Comparison of ENCODE assay signal across 1 cellular context in the genomic region with DNA sequence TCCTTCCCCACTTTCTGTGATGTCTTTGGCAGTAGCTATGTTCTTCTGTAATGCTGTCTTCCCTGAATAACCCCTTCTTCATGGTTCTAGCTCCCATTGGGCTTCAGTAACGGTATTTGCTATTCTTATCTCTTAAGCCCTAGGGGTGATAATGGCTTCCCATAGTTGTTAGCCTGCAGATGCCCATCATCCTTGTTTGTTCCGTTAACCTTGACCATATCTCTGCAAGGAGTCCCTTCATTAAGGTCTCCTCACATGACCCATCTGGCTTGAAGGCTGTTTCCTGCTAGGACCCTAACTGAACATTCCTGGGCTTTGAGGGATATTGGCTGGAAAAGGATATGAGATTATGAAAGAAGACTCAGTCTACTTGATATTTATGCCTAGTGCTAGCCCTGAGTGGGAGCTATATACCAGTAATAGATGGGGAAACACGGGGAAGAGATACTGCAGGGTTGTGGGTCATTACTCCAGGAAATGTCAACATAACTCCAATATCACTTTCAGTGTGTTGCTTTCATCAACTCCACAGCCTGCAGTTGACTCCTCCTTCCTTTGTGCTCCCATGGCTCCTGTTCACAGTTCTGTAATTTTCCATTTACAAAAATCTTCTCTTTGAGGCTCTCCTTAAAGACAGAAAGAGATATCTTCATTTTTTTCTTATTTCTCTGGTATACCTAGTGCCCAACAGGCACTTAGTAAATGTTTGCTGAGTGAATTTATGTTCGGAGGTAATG.
TF ChIP-seq lines count a peak whose summit lies in the region.

No MANE protein-coding gene starts in this region.

TF ChIP-seq in K562, 482 proteins besides CTCF, POLR2A, EP300 and RAD21 (continues in another document):
- no peak for TF ChIP-seq NFATC3 (IDR thresholded peaks at IDR 0.05)
- TF ChIP-seq TEAD4 (IDR thresholded peaks at IDR 0.05; ENCODE audit: low read length), result no peak
- no peak for TF ChIP-seq TEAD4 (CRISPR knock-in tag; IDR thresholded peaks at IDR 0.05; ENCODE audit: borderline replicate concordance)
- peak; percentile 28; the same call in 1 of the 2 replicates for TF ChIP-seq CXXC5 (CRISPR knock-in tag; IDR thresholded peaks at IDR 0.05)
- no peak for TF ChIP-seq RFX7 (CRISPR knock-in tag; IDR thresholded peaks at IDR 0.05)
- 0 out of 2 replicates have a peak, but pooled peaks have one; percentile 25 for TF ChIP-seq SMAD4 (CRISPR knock-in tag; conservative IDR thresholded peaks at IDR 0.05)
- peak; percentile 38 for TF ChIP-seq ZNF146 (CRISPR knock-in tag; IDR thresholded peaks at IDR 0.05; ENCODE audit: unreplicated experiment)
- 0 out of 2 replicates have a peak, but pooled peaks have one; percentile 27 for TF ChIP-seq TCF3 (CRISPR knock-in tag; IDR thresholded peaks at IDR 0.05)
- TF ChIP-seq MBD2 (IDR thresholded peaks at IDR 0.05; ENCODE audit: borderline replicate concordance, low read depth), result no peak
- 0 out of 2 replicates have a peak, but pooled peaks have one; percentile 47 for TF ChIP-seq MECOM (CRISPR knock-in tag; IDR thresholded peaks at IDR 0.05)
- TF ChIP-seq ARID1B (IDR thresholded peaks at IDR 0.05), result peak; percentile 58
- no peak for TF ChIP-seq HNRNPK (IDR thresholded peaks at IDR 0.05; ENCODE audit: low read depth, low read length, poor library complexity, severe bottlenecking)
- no peak for TF ChIP-seq ZNF134 (CRISPR knock-in tag; conservative IDR thresholded peaks at IDR 0.05)
- peak; percentile 58 for TF ChIP-seq ZNF239 (CRISPR knock-in tag; IDR thresholded peaks at IDR 0.05)
- no peak for TF ChIP-seq FOXM1 (IDR thresholded peaks at IDR 0.05; ENCODE audit: low read depth)
- TF ChIP-seq FOXM1 (CRISPR knock-in tag; IDR thresholded peaks at IDR 0.05; ENCODE audit: low read depth), result no peak
- no peak for TF ChIP-seq EWSR1 (IDR thresholded peaks at IDR 0.05; ENCODE audit: borderline replicate concordance, low read depth, partially characterized antibody)
- TF ChIP-seq CTBP1 (IDR thresholded peaks at IDR 0.05; ENCODE audit: borderline replicate concordance), result peak; percentile 92
- no peak for TF ChIP-seq ZNF23 (CRISPR knock-in tag; IDR thresholded peaks at IDR 0.05)
- TF ChIP-seq, protein P1, sequence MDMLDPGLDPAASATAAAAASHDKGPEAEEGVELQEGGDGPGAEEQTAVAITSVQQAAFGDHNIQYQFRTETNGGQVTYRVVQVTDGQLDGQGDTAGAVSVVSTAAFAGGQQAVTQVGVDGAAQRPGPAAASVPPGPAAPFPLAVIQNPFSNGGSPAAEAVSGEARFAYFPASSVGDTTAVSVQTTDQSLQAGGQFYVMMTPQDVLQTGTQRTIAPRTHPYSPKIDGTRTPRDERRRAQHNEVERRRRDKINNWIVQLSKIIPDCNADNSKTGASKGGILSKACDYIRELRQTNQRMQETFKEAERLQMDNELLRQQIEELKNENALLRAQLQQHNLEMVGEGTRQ (CRISPR knock-in tag; IDR thresholded peaks at IDR 0.05), result 0 out of 2 replicates have a peak, but pooled peaks have one; percentile 47
- no peak for TF ChIP-seq NFXL1 (CRISPR knock-in tag; IDR thresholded peaks at IDR 0.05)
- TF ChIP-seq HLTF (IDR thresholded peaks at IDR 0.05), result 0 out of 2 replicates have a peak, but pooled peaks have one; percentile 3
- TF ChIP-seq, protein P2, sequence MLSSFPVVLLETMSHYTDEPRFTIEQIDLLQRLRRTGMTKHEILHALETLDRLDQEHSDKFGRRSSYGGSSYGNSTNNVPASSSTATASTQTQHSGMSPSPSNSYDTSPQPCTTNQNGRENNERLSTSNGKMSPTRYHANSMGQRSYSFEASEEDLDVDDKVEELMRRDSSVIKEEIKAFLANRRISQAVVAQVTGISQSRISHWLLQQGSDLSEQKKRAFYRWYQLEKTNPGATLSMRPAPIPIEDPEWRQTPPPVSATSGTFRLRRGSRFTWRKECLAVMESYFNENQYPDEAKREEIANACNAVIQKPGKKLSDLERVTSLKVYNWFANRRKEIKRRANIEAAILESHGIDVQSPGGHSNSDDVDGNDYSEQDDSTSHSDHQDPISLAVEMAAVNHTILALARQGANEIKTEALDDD (IDR thresholded peaks at IDR 0.05), result peak; percentile 37; the same call in 1 of the 2 replicates
- peak; percentile 37; the same call in 1 of the 2 replicates for TF ChIP-seq ZNF76 (CRISPR knock-in tag; IDR thresholded peaks at IDR 0.05; ENCODE audit: borderline replicate concordance)
- no peak for TF ChIP-seq SIN3B (IDR thresholded peaks at IDR 0.05; ENCODE audit: low read depth)
- TF ChIP-seq ZEB2 (IDR thresholded peaks at IDR 0.05), result peak; percentile 66; the same call in 1 of the 2 replicates
- peak; percentile 11; the same call in 1 of the 2 replicates for TF ChIP-seq PHB (CRISPR knock-in tag; IDR thresholded peaks at IDR 0.05)
- 0 out of 2 replicates have a peak, but pooled peaks have one; percentile 5 for TF ChIP-seq FOSL1 (tag; conservative IDR thresholded peaks at IDR 0.05)
- peak; percentile 95 for TF ChIP-seq ESRRA (IDR thresholded peaks at IDR 0.05; ENCODE audit: borderline replicate concordance, low read depth)
- TF ChIP-seq HOXB6 (CRISPR knock-in tag; IDR thresholded peaks at IDR 0.05; ENCODE audit: borderline replicate concordance), result no peak
- TF ChIP-seq ZBTB8A (IDR thresholded peaks at IDR 0.05; ENCODE audit: partially characterized antibody), result no peak
- no peak for TF ChIP-seq ATF1 (CRISPR knock-in tag; IDR thresholded peaks at IDR 0.05)
- TF ChIP-seq ATF1 (tag; IDR thresholded peaks at IDR 0.05), result 0 out of 2 replicates have a peak, but pooled peaks have one; percentile 15
- TF ChIP-seq SMARCA4 (IDR thresholded peaks at IDR 0.05), result peak; percentile 69
- TF ChIP-seq MTA3 (IDR thresholded peaks at IDR 0.05; ENCODE audit: borderline replicate concordance), result peak; percentile 54; the same call in 1 of the 2 replicates
- TF ChIP-seq SOX6 (IDR thresholded peaks at IDR 0.05), result peak; percentile 71
- no peak for TF ChIP-seq ELF4 (CRISPR knock-in tag; IDR thresholded peaks at IDR 0.05)
- peak in 1 of 2 experiments; percentile 61; a peak in 2 of 4 replicates for TF ChIP-seq FOXA3 (CRISPR knock-in tag; conservative IDR thresholded peaks at IDR 0.05 in 1 of 2, IDR thresholded peaks at IDR 0.05 in 1 of 2)
- TF ChIP-seq, protein P3, sequence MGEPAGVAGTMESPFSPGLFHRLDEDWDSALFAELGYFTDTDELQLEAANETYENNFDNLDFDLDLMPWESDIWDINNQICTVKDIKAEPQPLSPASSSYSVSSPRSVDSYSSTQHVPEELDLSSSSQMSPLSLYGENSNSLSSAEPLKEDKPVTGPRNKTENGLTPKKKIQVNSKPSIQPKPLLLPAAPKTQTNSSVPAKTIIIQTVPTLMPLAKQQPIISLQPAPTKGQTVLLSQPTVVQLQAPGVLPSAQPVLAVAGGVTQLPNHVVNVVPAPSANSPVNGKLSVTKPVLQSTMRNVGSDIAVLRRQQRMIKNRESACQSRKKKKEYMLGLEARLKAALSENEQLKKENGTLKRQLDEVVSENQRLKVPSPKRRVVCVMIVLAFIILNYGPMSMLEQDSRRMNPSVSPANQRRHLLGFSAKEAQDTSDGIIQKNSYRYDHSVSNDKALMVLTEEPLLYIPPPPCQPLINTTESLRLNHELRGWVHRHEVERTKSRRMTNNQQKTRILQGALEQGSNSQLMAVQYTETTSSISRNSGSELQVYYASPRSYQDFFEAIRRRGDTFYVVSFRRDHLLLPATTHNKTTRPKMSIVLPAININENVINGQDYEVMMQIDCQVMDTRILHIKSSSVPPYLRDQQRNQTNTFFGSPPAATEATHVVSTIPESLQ (CRISPR knock-in tag; IDR thresholded peaks at IDR 0.05), result 0 out of 2 replicates have a peak, but pooled peaks have one; percentile 51
- TF ChIP-seq TEAD1 (CRISPR knock-in tag; IDR thresholded peaks at IDR 0.05), result 0 out of 4 replicates have a peak, but pooled peaks of 1 of the 2 experiments have one; percentile 35
- peak; percentile 31; the same call in 1 of the 2 replicates for TF ChIP-seq ZNF584 (CRISPR knock-in tag; IDR thresholded peaks at IDR 0.05; ENCODE audit: low read depth)
- peak; percentile 64 for TF ChIP-seq L3MBTL2 (IDR thresholded peaks at IDR 0.05)
- no peak for TF ChIP-seq XRCC4 (IDR thresholded peaks at IDR 0.05; ENCODE audit: extremely low read depth, insufficient read depth, insufficient read length)
- TF ChIP-seq, protein P4, sequence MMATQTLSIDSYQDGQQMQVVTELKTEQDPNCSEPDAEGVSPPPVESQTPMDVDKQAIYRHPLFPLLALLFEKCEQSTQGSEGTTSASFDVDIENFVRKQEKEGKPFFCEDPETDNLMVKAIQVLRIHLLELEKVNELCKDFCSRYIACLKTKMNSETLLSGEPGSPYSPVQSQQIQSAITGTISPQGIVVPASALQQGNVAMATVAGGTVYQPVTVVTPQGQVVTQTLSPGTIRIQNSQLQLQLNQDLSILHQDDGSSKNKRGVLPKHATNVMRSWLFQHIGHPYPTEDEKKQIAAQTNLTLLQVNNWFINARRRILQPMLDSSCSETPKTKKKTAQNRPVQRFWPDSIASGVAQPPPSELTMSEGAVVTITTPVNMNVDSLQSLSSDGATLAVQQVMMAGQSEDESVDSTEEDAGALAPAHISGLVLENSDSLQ (IDR thresholded peaks at IDR 0.05), result peak; percentile 77
- no peak for TF ChIP-seq NEUROD1 (IDR thresholded peaks at IDR 0.05; ENCODE audit: borderline replicate concordance, low read depth, low read length, partially characterized antibody)
- TF ChIP-seq ZNF143 (CRISPR knock-in tag; IDR thresholded peaks at IDR 0.05), result no peak
- 0 out of 4 replicates have a peak, but pooled peaks of 1 of the 2 experiments have one; percentile 27 for TF ChIP-seq RCOR1 (IDR thresholded peaks at IDR 0.05; ENCODE audit: borderline replicate concordance in 1 of 2, low read depth in 2 of 2, low read length in 2 of 2)
- no peak for TF ChIP-seq SIRT6 (IDR thresholded peaks at IDR 0.05; ENCODE audit: low read depth, low read length)
- TF ChIP-seq ZNF121 (CRISPR knock-in tag; conservative IDR thresholded peaks at IDR 0.05), result no peak
- TF ChIP-seq NFE2 (IDR thresholded peaks at IDR 0.05; ENCODE audit: low read depth), result no peak
- 0 out of 4 replicates have a peak, but pooled peaks of 1 of the 2 experiments have one; percentile 23 for TF ChIP-seq KDM1A (IDR thresholded peaks at IDR 0.05)
- TF ChIP-seq, protein P5, sequence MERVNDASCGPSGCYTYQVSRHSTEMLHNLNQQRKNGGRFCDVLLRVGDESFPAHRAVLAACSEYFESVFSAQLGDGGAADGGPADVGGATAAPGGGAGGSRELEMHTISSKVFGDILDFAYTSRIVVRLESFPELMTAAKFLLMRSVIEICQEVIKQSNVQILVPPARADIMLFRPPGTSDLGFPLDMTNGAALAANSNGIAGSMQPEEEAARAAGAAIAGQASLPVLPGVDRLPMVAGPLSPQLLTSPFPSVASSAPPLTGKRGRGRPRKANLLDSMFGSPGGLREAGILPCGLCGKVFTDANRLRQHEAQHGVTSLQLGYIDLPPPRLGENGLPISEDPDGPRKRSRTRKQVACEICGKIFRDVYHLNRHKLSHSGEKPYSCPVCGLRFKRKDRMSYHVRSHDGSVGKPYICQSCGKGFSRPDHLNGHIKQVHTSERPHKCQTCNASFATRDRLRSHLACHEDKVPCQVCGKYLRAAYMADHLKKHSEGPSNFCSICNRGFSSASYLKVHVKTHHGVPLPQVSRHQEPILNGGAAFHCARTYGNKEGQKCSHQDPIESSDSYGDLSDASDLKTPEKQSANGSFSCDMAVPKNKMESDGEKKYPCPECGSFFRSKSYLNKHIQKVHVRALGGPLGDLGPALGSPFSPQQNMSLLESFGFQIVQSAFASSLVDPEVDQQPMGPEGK (CRISPR knock-in tag; IDR thresholded peaks at IDR 0.05; ENCODE audit: borderline replicate concordance), result peak; percentile 69; the same call in 1 of the 2 replicates
- TF ChIP-seq, protein P6, sequence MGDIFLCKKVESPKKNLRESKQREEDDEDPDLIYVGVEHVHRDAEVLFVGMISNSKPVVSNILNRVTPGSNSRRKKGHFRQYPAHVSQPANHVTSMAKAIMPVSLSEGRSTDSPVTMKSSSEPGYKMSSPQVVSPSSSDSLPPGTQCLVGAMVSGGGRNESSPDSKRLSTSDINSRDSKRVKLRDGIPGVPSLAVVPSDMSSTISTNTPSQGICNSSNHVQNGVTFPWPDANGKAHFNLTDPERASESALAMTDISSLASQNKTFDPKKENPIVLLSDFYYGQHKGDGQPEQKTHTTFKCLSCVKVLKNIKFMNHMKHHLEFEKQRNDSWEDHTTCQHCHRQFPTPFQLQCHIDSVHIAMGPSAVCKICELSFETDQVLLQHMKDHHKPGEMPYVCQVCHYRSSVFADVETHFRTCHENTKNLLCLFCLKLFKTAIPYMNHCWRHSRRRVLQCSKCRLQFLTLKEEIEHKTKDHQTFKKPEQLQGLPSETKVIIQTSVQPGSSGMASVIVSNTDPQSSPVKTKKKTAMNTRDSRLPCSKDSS (IDR thresholded peaks at IDR 0.05; ENCODE audit: low read depth, partially characterized antibody), result no peak
- peak; percentile 57; the same call in 1 of the 2 replicates for TF ChIP-seq CBFA2T3 (IDR thresholded peaks at IDR 0.05)
- TF ChIP-seq, protein P7, sequence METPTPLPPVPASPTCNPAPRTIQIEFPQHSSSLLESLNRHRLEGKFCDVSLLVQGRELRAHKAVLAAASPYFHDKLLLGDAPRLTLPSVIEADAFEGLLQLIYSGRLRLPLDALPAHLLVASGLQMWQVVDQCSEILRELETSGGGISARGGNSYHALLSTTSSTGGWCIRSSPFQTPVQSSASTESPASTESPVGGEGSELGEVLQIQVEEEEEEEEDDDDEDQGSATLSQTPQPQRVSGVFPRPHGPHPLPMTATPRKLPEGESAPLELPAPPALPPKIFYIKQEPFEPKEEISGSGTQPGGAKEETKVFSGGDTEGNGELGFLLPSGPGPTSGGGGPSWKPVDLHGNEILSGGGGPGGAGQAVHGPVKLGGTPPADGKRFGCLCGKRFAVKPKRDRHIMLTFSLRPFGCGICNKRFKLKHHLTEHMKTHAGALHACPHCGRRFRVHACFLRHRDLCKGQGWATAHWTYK (CRISPR knock-in tag; IDR thresholded peaks at IDR 0.05), result 0 out of 2 replicates have a peak, but pooled peaks have one; percentile 13
- TF ChIP-seq CREBBP (IDR thresholded peaks at IDR 0.05; ENCODE audit: low read depth, low read length), result no peak
- peak; percentile 74 for TF ChIP-seq DPF2 (IDR thresholded peaks at IDR 0.05)
